ENCODE assay signal across 8 cellular contexts in genomic region chr1:55213029-55213884, GRCh38. TPM values are rescaled to one million over a fixed set of nuclear protein-coding genes. Genes with fewer than 3 reads are reported as not detected.
DNase-seq lines count a peak whose midpoint lies in the region; ATAC-seq and TF ChIP-seq lines count a peak whose summit lies in the region.

No MANE protein-coding gene starts in this region.

- ATAC-seq in left ventricle myocardium superior (no peak), HG03342 (IDR thresholded peaks at IDR 0.05; ENCODE audit: unreplicated experiment) (no peak)

- no peaks in the 10 kb centered on the region for H3K27me3 Mint-ChIP-seq in activated naive CD8-positive, alpha-beta T cell

- peaks cover 0 to 76% of the 10 kb centered on the region in 2 donors for H3K4me1 ChIP-seq in right atrium auricular region
- H3K4me1 ChIP-seq in tibial nerve: peaks cover 0 to 82% (median 39%) of the 10 kb centered on the region in 4 donors

- TF ChIP-seq EP300 in tibial nerve (IDR thresholded peaks at IDR 0.05): no peak

- DNase-seq in right atrium auricular region (ENCODE audit: low spot score) (no peak), left ventricle myocardium superior (no peak), kidney epithelial cell (ENCODE audit: low read depth) (no peak), tibial nerve (ENCODE audit: low spot score in 2 of 2) (no peak), T1000 (lab: John Stamatoyannopoulos, UW) (no peak), DMS53 treated with DMSO at 0.1 percent for 48 hours (lab: John Stamatoyannopoulos, UW; ENCODE audit: unreplicated experiment) (no peak)

- TF ChIP-seq CTCF in right atrium auricular region (IDR thresholded peaks at IDR 0.05) (no peak), kidney epithelial cell (IDR thresholded peaks at IDR 0.05; ENCODE audit: insufficient read depth, low read length, poor library complexity, severe bottlenecking) (no peak), tibial nerve (IDR thresholded peaks at IDR 0.05) (no peak)

- H3K4me3 ChIP-seq in right atrium auricular region (peak overlapping the region; percentile 75 to 88), kidney epithelial cell (ENCODE audit: low read depth, low read length) (peak overlapping the region; percentile 92), tibial nerve (peak overlapping the region; percentile 43 to 96 (median 74))

- no peaks in the 10 kb centered on the region for H3K36me3 Mint-ChIP-seq in activated naive CD8-positive, alpha-beta T cell

- 31 to 43% methylated on average over 11 of the region's 11 CpGs for WGBS in tibial nerve, 2 donors

- peak overlapping the region; percentile 98 to 100 for H3K27ac ChIP-seq in right atrium auricular region
- peak overlapping the region; percentile 85 to 98 (median 95) for H3K27ac ChIP-seq in tibial nerve

- peaks cover 75% of the 10 kb centered on the region for H3K4me1 Mint-ChIP-seq in activated naive CD8-positive, alpha-beta T cell (ENCODE audit: low read depth)

- intact Hi-C loops in left ventricle myocardium superior (cut with micrococcal nuclease): no loop called here

- H3K9me3 Mint-ChIP-seq in activated naive CD8-positive, alpha-beta T cell (ENCODE audit: low read depth): no peaks in the 10 kb centered on the region

- no peaks in the 10 kb centered on the region for H3K36me3 ChIP-seq in right atrium auricular region
- no peaks in the 10 kb centered on the region for H3K36me3 ChIP-seq in kidney epithelial cell (ENCODE audit: control insufficient read depth, insufficient read depth, low read length)
- H3K36me3 ChIP-seq in tibial nerve: no peaks in the 10 kb centered on the region

- H3K27ac Mint-ChIP-seq in activated naive CD8-positive, alpha-beta T cell: peak overlapping the region; percentile 91

- H3K9me3 ChIP-seq in right atrium auricular region: no peaks in the 10 kb centered on the region
- H3K9me3 ChIP-seq in tibial nerve: no peaks in the 10 kb centered on the region

- no peak for TF ChIP-seq POLR2A in tibial nerve (IDR thresholded peaks at IDR 0.05)

- H3K4me3 Mint-ChIP-seq in activated naive CD8-positive, alpha-beta T cell: peak overlapping the region; percentile 89

- H3K27me3 ChIP-seq in right atrium auricular region (no peaks in the 10 kb centered on the region), kidney epithelial cell (ENCODE audit: control insufficient read depth, insufficient read depth, low read length) (no peaks in the 10 kb centered on the region), tibial nerve (no peaks in the 10 kb centered on the region)

RNA-seq across cellular contexts. Expression of gene USP24, which starts 1.9 kb away (rescaled TPM):
- total RNA-seq in right atrium auricular region (10 to 100 TPM; 29.0 to 36.2 TPM), left ventricle myocardium superior (33.1 TPM), kidney epithelial cell (26.2 and 27.2 TPM in 2 replicates), tibial nerve (10 to 100 TPM; 46.8 to 63.8 (median 55.7) TPM)
